ENCODE assay signal across 2 cellular contexts in genomic region chr5:751496-751895, GRCh38.
TF ChIP-seq lines count a peak whose summit lies in the region.

No MANE protein-coding gene starts in this region.

TF ChIP-seq in SK-N-SH, 30 proteins besides CTCF, POLR2A, EP300 and RAD21 (continued from another document):
- TF ChIP-seq USF2 (IDR thresholded peaks at IDR 0.05; ENCODE audit: borderline replicate concordance, low read depth, low read length), result no peak
- TF ChIP-seq, protein P1, sequence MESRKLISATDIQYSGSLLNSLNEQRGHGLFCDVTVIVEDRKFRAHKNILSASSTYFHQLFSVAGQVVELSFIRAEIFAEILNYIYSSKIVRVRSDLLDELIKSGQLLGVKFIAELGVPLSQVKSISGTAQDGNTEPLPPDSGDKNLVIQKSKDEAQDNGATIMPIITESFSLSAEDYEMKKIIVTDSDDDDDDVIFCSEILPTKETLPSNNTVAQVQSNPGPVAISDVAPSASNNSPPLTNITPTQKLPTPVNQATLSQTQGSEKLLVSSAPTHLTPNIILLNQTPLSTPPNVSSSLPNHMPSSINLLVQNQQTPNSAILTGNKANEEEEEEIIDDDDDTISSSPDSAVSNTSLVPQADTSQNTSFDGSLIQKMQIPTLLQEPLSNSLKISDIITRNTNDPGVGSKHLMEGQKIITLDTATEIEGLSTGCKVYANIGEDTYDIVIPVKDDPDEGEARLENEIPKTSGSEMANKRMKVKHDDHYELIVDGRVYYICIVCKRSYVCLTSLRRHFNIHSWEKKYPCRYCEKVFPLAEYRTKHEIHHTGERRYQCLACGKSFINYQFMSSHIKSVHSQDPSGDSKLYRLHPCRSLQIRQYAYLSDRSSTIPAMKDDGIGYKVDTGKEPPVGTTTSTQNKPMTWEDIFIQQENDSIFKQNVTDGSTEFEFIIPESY (IDR thresholded peaks at IDR 0.05; ENCODE audit: borderline replicate concordance, low read depth), result no peak
- TF ChIP-seq SIN3A (IDR thresholded peaks at IDR 0.05; ENCODE audit: borderline replicate concordance, low read depth, low read length), result no peak
- TF ChIP-seq FOXJ3 (CRISPR knock-in tag; IDR thresholded peaks at IDR 0.05), result no peak
- no peak for TF ChIP-seq TEAD4 (IDR thresholded peaks at IDR 0.05; ENCODE audit: borderline replicate concordance, insufficient read depth)
- no peak for TF ChIP-seq NRF1 (IDR thresholded peaks at IDR 0.05; ENCODE audit: low read depth, low read length)
- no peak for TF ChIP-seq RXRA (IDR thresholded peaks at IDR 0.05; ENCODE audit: borderline replicate concordance, low read depth)
TF ChIP-seq in SK-N-SH: peak in this region for 0.

TF ChIP-seq in SK-N-SH treated with all-trans-retinoic acid at 6 μM for 48 hours, 23 proteins besides CTCF, POLR2A, EP300 and RAD21 (continued from another document):
- TF ChIP-seq, protein P2, sequence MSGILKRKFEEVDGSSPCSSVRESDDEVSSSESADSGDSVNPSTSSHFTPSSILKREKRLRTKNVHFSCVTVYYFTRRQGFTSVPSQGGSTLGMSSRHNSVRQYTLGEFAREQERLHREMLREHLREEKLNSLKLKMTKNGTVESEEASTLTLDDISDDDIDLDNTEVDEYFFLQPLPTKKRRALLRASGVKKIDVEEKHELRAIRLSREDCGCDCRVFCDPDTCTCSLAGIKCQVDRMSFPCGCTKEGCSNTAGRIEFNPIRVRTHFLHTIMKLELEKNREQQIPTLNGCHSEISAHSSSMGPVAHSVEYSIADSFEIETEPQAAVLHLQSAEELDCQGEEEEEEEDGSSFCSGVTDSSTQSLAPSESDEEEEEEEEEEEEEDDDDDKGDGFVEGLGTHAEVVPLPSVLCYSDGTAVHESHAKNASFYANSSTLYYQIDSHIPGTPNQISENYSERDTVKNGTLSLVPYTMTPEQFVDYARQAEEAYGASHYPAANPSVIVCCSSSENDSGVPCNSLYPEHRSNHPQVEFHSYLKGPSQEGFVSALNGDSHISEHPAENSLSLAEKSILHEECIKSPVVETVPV (CRISPR knock-in tag; IDR thresholded peaks at IDR 0.05), result no peak
- TF ChIP-seq ZFP30 (CRISPR knock-in tag; IDR thresholded peaks at IDR 0.05), result no peak
